8 cellular contexts compared by ENCODE assay signal in the genomic region with DNA sequence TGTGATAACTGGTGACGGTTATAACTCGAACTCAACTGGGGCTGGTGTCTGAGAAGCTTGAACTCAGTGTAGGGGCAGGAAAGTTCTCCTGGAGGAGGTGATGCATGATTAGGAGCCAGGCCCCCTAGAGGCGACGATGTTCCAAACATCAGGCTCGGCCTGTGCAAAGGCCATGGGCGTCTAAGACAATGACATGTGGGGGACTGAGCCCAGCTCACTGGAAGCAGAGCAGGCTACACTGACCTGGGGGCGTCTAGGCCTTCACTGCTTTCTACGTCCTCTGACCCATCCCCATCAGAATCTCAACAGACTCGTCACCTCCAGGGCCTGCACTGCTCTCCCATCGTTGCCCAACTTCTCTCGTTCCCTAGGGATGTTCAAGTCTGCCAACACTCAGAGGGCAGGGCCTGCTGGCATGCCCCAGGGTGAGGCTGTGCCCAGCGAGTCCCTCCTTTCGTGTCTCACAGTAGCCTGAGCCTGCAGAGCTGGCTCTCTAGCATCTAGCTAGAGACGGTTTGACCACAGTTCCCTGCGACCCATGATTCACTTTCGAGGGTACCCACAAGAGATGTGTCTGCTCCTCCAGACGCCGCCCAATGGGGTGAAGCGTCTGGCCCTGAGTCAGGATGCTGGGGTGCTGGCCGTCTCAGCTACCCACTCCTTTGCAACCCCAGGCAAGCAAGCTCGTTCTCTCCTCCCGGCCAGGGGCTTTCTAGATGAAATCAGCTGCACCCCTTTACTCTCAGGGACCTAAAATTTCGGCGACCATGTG. TPM values are rescaled to one million over a fixed set of nuclear protein-coding genes. Genes with fewer than 3 reads are reported as not detected.
DNase-seq lines count a peak whose midpoint lies in the region; ATAC-seq and TF ChIP-seq lines count a peak whose summit lies in the region.

No MANE protein-coding gene starts in this region.

- peak in 6 of 8 donors; percentile 16 to 42 (median 27) for ATAC-seq in heart right ventricle
- ATAC-seq in gastrocnemius medialis: peak; percentile 49 to 56
- ATAC-seq in HG03342 (IDR thresholded peaks at IDR 0.05; ENCODE audit: unreplicated experiment): no peak

- 16 to 17% methylated on average over 24 of the region's 24 CpGs for WGBS in heart right ventricle, 2 donors

- TF ChIP-seq CTCF in heart right ventricle (IDR thresholded peaks at IDR 0.05) (peak in 8 of 9 donors; percentile 27 to 69 (median 53)), gastrocnemius medialis (IDR thresholded peaks at IDR 0.05 in 4 of 5, conservative IDR thresholded peaks at IDR 0.05 in 1 of 5) (peak; percentile 36 to 64 (median 47))

- H3K4me3 ChIP-seq in ACC112 (ENCODE audit: low read depth, low read length): peak overlapping the region; percentile 84
- H3K4me3 ChIP-seq in heart right ventricle: peak overlapping the region; percentile 58 to 98 (median 82)
- H3K4me3 ChIP-seq in gastrocnemius medialis: peak overlapping the region; percentile 75 to 100 (median 94)

- DNase-seq in HuH-7 (ENCODE audit: low spot score): peak; percentile 82
- DNase-seq in SK-MEL-5 (ENCODE audit: low read depth, low spot score): peak; percentile 87
- DNase-seq in activated naive CD4-positive, alpha-beta T cell treated with Interleukin-2 at 50 U/mL for 16 hours: peak; percentile 80
- DNase-seq in heart right ventricle: no peak
- peak in 1 of 2 donors; percentile 78 for DNase-seq in gastrocnemius medialis

- H3K4me1 ChIP-seq in ACC112 (ENCODE audit: control insufficient read depth, insufficient read depth, low read length, unreplicated experiment) (peaks cover 16% of the 10 kb centered on the region), heart right ventricle (peaks cover 7 to 69% (median 36%) of the 10 kb centered on the region in 9 donors), gastrocnemius medialis (peaks cover 13 to 26% of the 10 kb centered on the region in 2 donors)

- peak overlapping the region; percentile 83 for H2AFZ ChIP-seq in ACC112 (ENCODE audit: low read length, unreplicated experiment)

- intact Hi-C loops in heart right ventricle (cut with DNase I): loop anchor here in 4 of 10 donors (5.0 to 10.0 kb wide), 3 partner anchors 86 to 218 kb away; no protein-coding TSS in a partner anchor
- intact Hi-C loops in gastrocnemius medialis (cut with DNase I; ENCODE audit: low total_unique reads): no loop called here

- peak overlapping the region; percentile 91 for H3K27ac ChIP-seq in ACC112 (ENCODE audit: low read depth, low read length)
- peak overlapping the region in 9 of 10 donors; percentile 93 to 99 (median 96) for H3K27ac ChIP-seq in heart right ventricle
- H3K27ac ChIP-seq in gastrocnemius medialis: peak overlapping the region; percentile 88 to 100 (median 94)

- TF ChIP-seq POLR2A in GM18526 (IDR thresholded peaks at IDR 0.05; ENCODE audit: extremely low read depth, insufficient read length): peak; percentile 40
- TF ChIP-seq POLR2A in gastrocnemius medialis (IDR thresholded peaks at IDR 0.05): no peak

- H3K9me3 ChIP-seq in heart right ventricle: no peaks in the 10 kb centered on the region
- H3K9me3 ChIP-seq in gastrocnemius medialis: no peaks in the 10 kb centered on the region

- H3K27me3 ChIP-seq in ACC112 (ENCODE audit: insufficient read depth, low read length): no peaks in the 10 kb centered on the region
- H3K27me3 ChIP-seq in heart right ventricle: no peaks in the 10 kb centered on the region
- H3K27me3 ChIP-seq in gastrocnemius medialis: no peaks in the 10 kb centered on the region

- H3K79me2 ChIP-seq in ACC112 (ENCODE audit: control insufficient read depth, insufficient read depth, low read length, unreplicated experiment): peaks cover 26% of the 10 kb centered on the region

- in situ Hi-C loops in SK-MEL-5 (cut with HindIII; ENCODE audit: low pct_unique_long_range_greater_than_20kb, low sequenced_read_pairs) (no loop called here), gastrocnemius medialis (cut with MboI; ENCODE audit: low sequenced_read_pairs in 4 of 4) (no loop called here)

- peaks cover 5% of the 10 kb centered on the region; the same call in 1 of the 2 replicates for H3K36me3 ChIP-seq in ACC112 (ENCODE audit: insufficient read depth, low read length)
- peaks cover 0 to 44% (median 0%) of the 10 kb centered on the region in 9 donors for H3K36me3 ChIP-seq in heart right ventricle
- H3K36me3 ChIP-seq in gastrocnemius medialis: peaks cover 0 to 6% of the 10 kb centered on the region in 2 donors

RNA-seq across cellular contexts. Expression of a gene that starts 1.1 kb away (rescaled TPM):
- total RNA-seq in SK-MEL-5 (2014; rRNA removed; shearing (Covaris generic)): 4.4 and 4.6 TPM in 2 replicates
- 5.3 and 6.3 TPM in 2 replicates for polyA plus RNA-seq in SK-MEL-5 (2015; cell fraction: cytosol; rRNA removed)
- 112 and 118 TPM in 2 replicates for polyA plus RNA-seq in SK-MEL-5 (2015; cell fraction: nucleus; rRNA removed)
- total RNA-seq in heart right ventricle (10 to 100 TPM in 7 of 10 donors, 1 to 10 TPM in 3; 8.0 to 23.9 (median 12.3) TPM), gastrocnemius medialis (1 to 10 TPM; 3.1 to 8.1 (median 4.3) TPM)
- 10 to 100 TPM; 10.3 to 66.9 TPM for polyA plus RNA-seq in heart right ventricle

RNA-seq across cellular contexts. Expression of a gene that starts 19.3 kb away (rescaled TPM):
- 62.8 and 65.4 TPM in 2 replicates for total RNA-seq in SK-MEL-5 (2014; rRNA removed; shearing (Covaris generic))
- polyA plus RNA-seq in SK-MEL-5 (2015; cell fraction: cytosol; rRNA removed): 30.1 and 31.8 TPM in 2 replicates
- polyA plus RNA-seq in SK-MEL-5 (2015; cell fraction: nucleus; rRNA removed): 47.1 and 59.3 TPM in 2 replicates
- 10 to 100 TPM; 36.1 to 97.9 (median 51.3) TPM for total RNA-seq in heart right ventricle
- polyA plus RNA-seq in heart right ventricle: 100 to 1,000 TPM in 1 of 2 donors, 10 to 100 TPM in 1; 40.8 to 291 TPM
- 100 to 1,000 TPM in 1 of 4 donors, 10 to 100 TPM in 3; 39.1 to 103 (median 71.1) TPM for total RNA-seq in gastrocnemius medialis

Comparison
In these comparisons a context has a peak if more than half of its experiments do, and no peak if none do; other contexts are left out.
1. DNase-seq: peak in HuH-7 (single experiment), SK-MEL-5 (single experiment) and activated naive CD4-positive, alpha-beta T cell treated with Interleukin-2 at 50 U/mL for 16 hours (single experiment); none in heart right ventricle (0 of 2).
2. Peak in every context shown above with its lines, with median percentiles within 50 percentile points of each other: H3K27ac ChIP-seq and H3K4me3 ChIP-seq.